In the genomic region with DNA sequence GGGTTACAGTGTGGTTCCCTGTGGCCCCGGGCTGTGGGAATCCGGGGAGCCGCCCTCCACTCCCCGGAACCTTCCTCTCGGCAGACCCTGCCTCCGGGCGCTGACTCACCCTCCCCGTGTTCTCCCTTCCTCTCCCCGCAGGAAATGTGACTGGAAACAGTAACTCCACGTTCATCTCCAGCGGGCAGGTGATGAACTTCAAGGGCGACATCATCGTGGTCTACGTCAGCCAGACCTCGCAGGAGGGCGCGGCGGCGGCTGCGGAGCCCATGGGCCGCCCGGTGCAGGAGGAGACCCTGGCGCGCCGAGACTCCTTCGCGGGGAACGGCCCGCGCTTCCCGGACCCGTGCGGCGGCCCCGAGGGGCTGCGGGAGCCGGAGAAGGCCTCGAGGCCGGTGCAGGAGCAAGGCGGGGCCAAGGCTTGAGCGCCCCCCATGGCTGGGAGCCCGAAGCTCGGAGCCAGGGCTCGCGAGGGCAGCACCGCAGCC, we compare ENCODE assay signal across 10 cellular contexts. TPM values are rescaled to one million over a fixed set of nuclear protein-coding genes. Genes with fewer than 3 reads are reported as not detected.
DNase-seq lines count a peak whose midpoint lies in the region; ATAC-seq and TF ChIP-seq lines count a peak whose summit lies in the region.
"Had no signal": no experiment of that assay in that cellular context is flagged by ENCODE, and none has a peak within 500 bp of the region (broad histone marks: within the 10 kb centered on the region; RNA-seq: fewer than 3 reads in every experiment).

No MANE protein-coding gene starts in this region.

- DNase-seq in left ventricle myocardium inferior (no peak), cardiac septum (ENCODE audit: low spot score) (no peak), coronary artery (ENCODE audit: low spot score) (no peak), kidney tubule cell (ENCODE audit: low spot score) (peak; percentile 60), upper lobe of left lung (peak in 1 of 2 donors; percentile 76), cerebellar nuclear complex (lab: John Stamatoyannopoulos, UW) (no peak), cerebellar cortex (ENCODE audit: low spot score) (no peak)
- DNase-seq in stimulated activated CD4-positive, alpha-beta T cell treated with anti-CD3 and anti-CD28 coated beads, Interleukin-4, amount 100 ng/mL, for 24 hours: no peak
- DNase-seq: NCI-H1092 treated with DMSO at 0.1 percent for 48 hours had no signal

- TF ChIP-seq CTCF in left ventricle myocardium inferior (IDR thresholded peaks at IDR 0.05; ENCODE audit: borderline replicate concordance) (no peak), coronary artery (IDR thresholded peaks at IDR 0.05) (no peak), upper lobe of left lung (IDR thresholded peaks at IDR 0.05) (no peak)

- ATAC-seq in upper lobe of left lung (ENCODE audit: low FRiP score in 2 of 2): peak in 1 of 2 donors; percentile 47

- H3K4me3 ChIP-seq in left ventricle myocardium inferior (peak overlapping the region; percentile 61), coronary artery (peak overlapping the region; percentile 66), upper lobe of left lung (peak overlapping the region in 3 of 4 donors; percentile 3 to 24 (median 22))

- no peak for TF ChIP-seq POLR2A in upper lobe of left lung (IDR thresholded peaks at IDR 0.05)

- H3K27ac ChIP-seq in left ventricle myocardium inferior (replicated peaks) (no peak overlapping the region), coronary artery (no peak overlapping the region), upper lobe of left lung (no peak overlapping the region)
- H3K27ac ChIP-seq: thyroid gland had no signal

- intact Hi-C loops in left ventricle myocardium inferior (cut with micrococcal nuclease): no loop called here
- intact Hi-C loops in cardiac septum (cut with DNase I): no loop called here

- WGBS in upper lobe of left lung, 2 donors: 59 to 73% methylated on average over 44 to 45 of the region's 46 CpGs

- peaks cover 5% of the 10 kb centered on the region for H3K4me1 ChIP-seq in left ventricle myocardium inferior
- H3K4me1 ChIP-seq in upper lobe of left lung: peaks cover 0 to 6% (median 0%) of the 10 kb centered on the region in 4 donors
- H3K4me1 ChIP-seq: thyroid gland had no signal

- no peaks in the 10 kb centered on the region for H3K9me3 ChIP-seq in left ventricle myocardium inferior (replicated peaks)
- H3K9me3 ChIP-seq in upper lobe of left lung: no peaks in the 10 kb centered on the region
- H3K9me3 ChIP-seq: thyroid gland had no signal

- H3K27me3 ChIP-seq in left ventricle myocardium inferior (ENCODE audit: low read depth) (peaks cover 8% of the 10 kb centered on the region), upper lobe of left lung (no peaks in the 10 kb centered on the region)
- H3K27me3 ChIP-seq: thyroid gland had no signal

- H3K36me3 ChIP-seq in left ventricle myocardium inferior (no peaks in the 10 kb centered on the region), upper lobe of left lung (no peaks in the 10 kb centered on the region)
- H3K36me3 ChIP-seq: thyroid gland had no signal

- no peak for TF ChIP-seq EP300 in upper lobe of left lung (IDR thresholded peaks at IDR 0.05)

RNA-seq across cellular contexts. Expression of gene TNFRSF11A, which starts 59.5 kb away (rescaled TPM):
- 1.6 TPM for total RNA-seq in left ventricle myocardium inferior
- 1.0 TPM for total RNA-seq in cardiac septum
- total RNA-seq in upper lobe of left lung: 1 to 10 TPM; 1.7 to 5.9 (median 4.4) TPM
